Comparison of ENCODE assay signal across 14 cellular contexts in genomic region chr14:75823334-75823733, GRCh38.
A peak's percentile ranks its signal among the peaks of the same experiment; 100 is the strongest.
DNase-seq lines count a peak whose midpoint lies in the region; ATAC-seq and TF ChIP-seq lines count a peak whose summit lies in the region.
"Had no signal": no experiment of that assay in that cellular context is flagged by ENCODE, and none has a peak within 500 bp of the region (broad histone marks: within the 10 kb centered on the region; RNA-seq: fewer than 3 reads in every experiment).

No MANE protein-coding gene starts in this region.

- H3K4me3 Mint-ChIP-seq in brain = peak overlapping the region in 1 of 5 experiments; percentile 19
- H3K4me3 Mint-ChIP-seq: activated CD8-positive, alpha-beta T cell treated with anti-CD3 and anti-CD28 coated beads for 36 hours; activated T-helper 17 cell treated with anti-CD3 and anti-CD28 coated beads, Interleukin-2, amount 50 U/mL, for 72 hours had no signal

- peaks cover 15% of the 10 kb centered on the region for H3K36me3 Mint-ChIP-seq in brain

- TF ChIP-seq CTCF in brain (conservative IDR thresholded peaks at IDR 0.05) = no peak
- TF ChIP-seq CTCF in tibial nerve (IDR thresholded peaks at IDR 0.05) = no peak

- WGBS in right cardiac atrium = 24% methylated on average over 4 of the region's 4 CpGs
- 47 to 57% methylated on average over 4 of the region's 4 CpGs for WGBS in tibial nerve, 2 donors

- no peaks in the 10 kb centered on the region for H3K27me3 ChIP-seq in right cardiac atrium (ENCODE audit: control insufficient read depth, insufficient read depth)
- H3K27me3 ChIP-seq in skeletal muscle satellite cell (ENCODE audit: control insufficient read depth, insufficient read depth, low read length) = no peaks in the 10 kb centered on the region
- H3K27me3 ChIP-seq in tibial nerve = no peaks in the 10 kb centered on the region
- H3K27me3 ChIP-seq: gastrocnemius medialis had no signal

- ATAC-seq in right cardiac atrium = peak; percentile 80 to 87
- no peak for ATAC-seq in GM19395 (IDR thresholded peaks at IDR 0.05; ENCODE audit: unreplicated experiment)
- ATAC-seq: activated CD8-positive, alpha-beta T cell treated with anti-CD3 and anti-CD28 coated beads for 36 hours; activated T-helper 17 cell treated with anti-CD3 and anti-CD28 coated beads, Interleukin-2, amount 50 U/mL, for 72 hours; gastrocnemius medialis had no signal

- no peaks in the 10 kb centered on the region for H3K9me3 Mint-ChIP-seq in brain
- H3K9me3 Mint-ChIP-seq: activated CD8-positive, alpha-beta T cell treated with anti-CD3 and anti-CD28 coated beads for 36 hours; activated T-helper 17 cell treated with anti-CD3 and anti-CD28 coated beads, Interleukin-2, amount 50 U/mL, for 72 hours had no signal

- H3K36me3 ChIP-seq in skeletal muscle satellite cell (ENCODE audit: insufficient read depth, low read length) (peaks cover 14% of the 10 kb centered on the region), tibial nerve (peaks cover 0 to 11% (median 0%) of the 10 kb centered on the region in 3 donors)
- H3K36me3 ChIP-seq: gastrocnemius medialis had no signal

- H3K9ac ChIP-seq in skeletal muscle satellite cell (ENCODE audit: low read depth, low read length) = no peak overlapping the region

- H3K9me3 ChIP-seq in right cardiac atrium (ENCODE audit: control insufficient read depth, low read length) = no peaks in the 10 kb centered on the region
- no peaks in the 10 kb centered on the region for H3K9me3 ChIP-seq in skeletal muscle satellite cell (replicated peaks; ENCODE audit: low read length)
- H3K9me3 ChIP-seq in tibial nerve = no peaks in the 10 kb centered on the region
- H3K9me3 ChIP-seq: gastrocnemius medialis had no signal

- no peak for TF ChIP-seq POLR2A in tibial nerve (IDR thresholded peaks at IDR 0.05)

- intact Hi-C loops in right cardiac atrium (cut with DNase I) = no loop called here

- peak overlapping the region in 4 of 5 experiments; percentile 42 to 93 (median 68) for H3K27ac Mint-ChIP-seq in brain
- H3K27ac Mint-ChIP-seq: activated CD8-positive, alpha-beta T cell treated with anti-CD3 and anti-CD28 coated beads for 36 hours; activated T-helper 17 cell treated with anti-CD3 and anti-CD28 coated beads, Interleukin-2, amount 50 U/mL, for 72 hours; progenitor cell of endocrine pancreas had no signal

- TF ChIP-seq EP300 in tibial nerve (IDR thresholded peaks at IDR 0.05) = no peak

- DNase-seq in GM03348 (ENCODE audit: low spot score) = peak; percentile 24
- peak in 1 of 3 donors; percentile 50 for DNase-seq in right cardiac atrium
- DNase-seq in tibial nerve (ENCODE audit: low spot score in 2 of 2) = no peak
- DNase-seq in NCI-H345 (lab: John Stamatoyannopoulos, UW) = no peak
- no peak for DNase-seq in RPMI8226
- DNase-seq: activated CD8-positive, alpha-beta T cell treated with anti-CD3 and anti-CD28 coated beads for 36 hours; anterior cingulate cortex; gastrocnemius medialis; stimulated activated CD4-positive, alpha-beta T cell treated with anti-CD3 and anti-CD28 coated beads, Interleukin-4, amount 100 ng/mL, for 1 hour had no signal

- H3K4me1 ChIP-seq in right cardiac atrium (ENCODE audit: control insufficient read depth, insufficient read depth, low read length) (peaks cover 4% of the 10 kb centered on the region), skeletal muscle satellite cell (ENCODE audit: control insufficient read depth, insufficient read depth, low read length) (peaks cover 29% of the 10 kb centered on the region), tibial nerve (peaks cover 0 to 42% (median 21%) of the 10 kb centered on the region in 4 donors)

- peak overlapping the region; percentile 68 for H3K4me2 ChIP-seq in skeletal muscle satellite cell (ENCODE audit: low read length)

- H3K4me3 ChIP-seq in right cardiac atrium (ENCODE audit: low read length) = no peak overlapping the region
- H3K4me3 ChIP-seq in skeletal muscle satellite cell (ENCODE audit: low read length) = no peak overlapping the region
- H3K4me3 ChIP-seq in tibial nerve = no peak overlapping the region
- H3K4me3 ChIP-seq: gastrocnemius medialis had no signal

- H3K4me1 Mint-ChIP-seq in brain = peaks cover 35% of the 10 kb centered on the region

- H3K27me3 Mint-ChIP-seq in brain = no peaks in the 10 kb centered on the region
- H3K27me3 Mint-ChIP-seq: activated CD8-positive, alpha-beta T cell treated with anti-CD3 and anti-CD28 coated beads for 36 hours; activated T-helper 17 cell treated with anti-CD3 and anti-CD28 coated beads, Interleukin-2, amount 50 U/mL, for 72 hours; progenitor cell of endocrine pancreas had no signal

- H3K27ac ChIP-seq in right cardiac atrium (ENCODE audit: low read length) (no peak overlapping the region), tibial nerve (peak overlapping the region in 2 of 4 donors; percentile 74)
